In genomic region chr2:188787002-188787660, GRCh38 we compare ENCODE assay signal across 10 cellular contexts.
DNase-seq lines count a peak whose midpoint lies in the region; ATAC-seq, FAIRE-seq and TF ChIP-seq lines count a peak whose summit lies in the region.
"Had no signal": no experiment of that assay in that cellular context is flagged by ENCODE, and none has a peak within 500 bp of the region (broad histone marks: within the 10 kb centered on the region; RNA-seq: fewer than 3 reads in every experiment).

No MANE protein-coding gene starts in this region.

- no peaks in the 10 kb centered on the region for H3K4me1 Mint-ChIP-seq in T-helper 2 cell treated with Interferon-gamma antibody and Interleukin-4, amounts not matched to agents 5 μg/mL and 100 μg/mL, for 36 hours (ENCODE audit: low read depth)
- H3K4me1 Mint-ChIP-seq: endodermal cell had no signal

- WGBS in heart right ventricle, 2 donors: 25 to 31% methylated on average over 6 of the region's 6 CpGs

- TF ChIP-seq CTCF in heart right ventricle (IDR thresholded peaks at IDR 0.05): no peak

- peaks cover 0 to 35% (median 19%) of the 10 kb centered on the region in 9 donors for H3K4me1 ChIP-seq in heart right ventricle

- no peak for FAIRE-seq in GM19239 (lab: Jason Lieb, UNC)

- H3K36me3 ChIP-seq in heart right ventricle: no peaks in the 10 kb centered on the region

- H3K27me3 ChIP-seq in heart right ventricle: no peaks in the 10 kb centered on the region

- intact Hi-C loops in heart right ventricle (cut with DNase I) (loop anchor here in 4 of 10 donors (5.0 to 10.0 kb wide), 2 partner anchors 188 to 190 kb away; partner anchors contain the start of gene COL3A1 (in 2 of the 4)), sciatic nerve (cut with DNase I) (no loop called here)

- DNase-seq in EH (ENCODE audit: low read depth) (peak; percentile 96), amniotic epithelial cell (ENCODE audit: low read depth) (peak; percentile 98), heart right ventricle (no peak), sciatic nerve (ENCODE audit: low spot score) (no peak), GM19239 (ENCODE audit: insufficient read length, low spot score) (no peak), NCI-H510A treated with DMSO at 0.1 percent for 48 hours (lab: John Stamatoyannopoulos, UW) (no peak)
- no peak for DNase-seq in T-helper 2 cell treated with Interferon-gamma antibody and Interleukin-4, amounts not matched to agents 5 μg/mL and 100 μg/mL, for 36 hours (ENCODE audit: low spot score)
- DNase-seq: endodermal cell had no signal

- no peaks in the 10 kb centered on the region for H3K36me3 Mint-ChIP-seq in T-helper 2 cell treated with Interferon-gamma antibody and Interleukin-4, amounts not matched to agents 5 μg/mL and 100 μg/mL, for 36 hours (ENCODE audit: low read depth)
- H3K36me3 Mint-ChIP-seq: natural killer cell treated with Interleukin-12 subunit alpha and Interleukin-12 subunit beta and Interleukin-15 and Interleukin-18, amount 100 ng/mL, for 72 hours had no signal

- no peak overlapping the region for H3K27ac Mint-ChIP-seq in T-helper 2 cell treated with Interferon-gamma antibody and Interleukin-4, amounts not matched to agents 5 μg/mL and 100 μg/mL, for 36 hours
- H3K27ac Mint-ChIP-seq: endodermal cell; natural killer cell treated with Interleukin-12 subunit alpha and Interleukin-12 subunit beta and Interleukin-15 and Interleukin-18, amount 100 ng/mL, for 72 hours had no signal

- ATAC-seq in heart right ventricle (peak; percentile 70 to 89 (median 80)), sciatic nerve (peak; percentile 67), GM19395 (IDR thresholded peaks at IDR 0.05; ENCODE audit: unreplicated experiment) (no peak)
- ATAC-seq: natural killer cell treated with Interleukin-12 subunit alpha and Interleukin-12 subunit beta and Interleukin-15 and Interleukin-18, amount 100 ng/mL, for 72 hours had no signal

- no peak overlapping the region for H3K4me3 Mint-ChIP-seq in T-helper 2 cell treated with Interferon-gamma antibody and Interleukin-4, amounts not matched to agents 5 μg/mL and 100 μg/mL, for 36 hours
- H3K4me3 Mint-ChIP-seq: endodermal cell; natural killer cell treated with Interleukin-12 subunit alpha and Interleukin-12 subunit beta and Interleukin-15 and Interleukin-18, amount 100 ng/mL, for 72 hours had no signal

- H3K27me3 Mint-ChIP-seq in T-helper 2 cell treated with Interferon-gamma antibody and Interleukin-4, amounts not matched to agents 5 μg/mL and 100 μg/mL, for 36 hours (ENCODE audit: low read depth): no peaks in the 10 kb centered on the region
- H3K27me3 Mint-ChIP-seq: natural killer cell treated with Interleukin-12 subunit alpha and Interleukin-12 subunit beta and Interleukin-15 and Interleukin-18, amount 100 ng/mL, for 72 hours had no signal

- no peaks in the 10 kb centered on the region for H3K9me3 ChIP-seq in heart right ventricle

- H3K27ac ChIP-seq in heart right ventricle: peak overlapping the region; percentile 47 to 90 (median 82)

- no peaks in the 10 kb centered on the region for H3K9me3 Mint-ChIP-seq in T-helper 2 cell treated with Interferon-gamma antibody and Interleukin-4, amounts not matched to agents 5 μg/mL and 100 μg/mL, for 36 hours
- H3K9me3 Mint-ChIP-seq: endodermal cell had no signal

- peak overlapping the region in 4 of 10 donors; percentile 11 to 30 (median 18) for H3K4me3 ChIP-seq in heart right ventricle

Comparison
In these comparisons a context has a peak if more than half of its experiments do, and no peak if none do; other contexts are left out.
1. DNase-seq: peak in EH (single experiment) and amniotic epithelial cell (single experiment); none in heart right ventricle (0 of 2), sciatic nerve (single experiment), T-helper 2 cell treated with Interferon-gamma antibody and Interleukin-4, amounts not matched to agents 5 μg/mL and 100 μg/mL, for 36 hours (single experiment), GM19239 (single experiment) and NCI-H510A treated with DMSO at 0.1 percent for 48 hours (single experiment).